Comparison of ENCODE assay signal across 8 cellular contexts in the genomic region with DNA sequence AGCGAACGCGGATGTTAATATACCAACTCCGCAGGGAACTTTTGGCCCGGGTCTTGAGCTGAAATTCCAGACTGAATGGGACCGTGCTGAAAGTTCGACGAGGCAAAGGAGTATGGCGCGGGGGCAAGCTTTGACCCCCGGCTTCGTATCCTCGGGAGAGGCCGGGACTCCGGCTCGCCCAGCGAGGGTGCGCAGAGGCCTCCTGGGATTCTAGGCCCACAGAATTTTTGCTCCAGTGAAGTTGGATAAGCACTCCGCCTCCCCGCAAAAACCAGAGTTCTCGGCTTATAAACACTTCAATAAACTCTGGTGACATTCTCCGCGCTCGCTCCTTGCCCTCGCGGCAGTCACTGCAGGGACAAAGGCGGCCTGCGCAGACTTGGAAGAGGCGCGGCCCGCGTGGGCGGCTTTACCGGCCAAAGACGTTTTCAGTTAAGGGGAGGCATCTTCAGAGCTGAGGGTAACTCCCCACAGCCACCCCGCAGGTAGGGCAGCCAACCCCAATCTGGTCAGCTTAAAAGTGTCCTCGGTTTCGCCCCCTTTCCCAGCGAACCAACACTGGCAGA.
A peak's percentile ranks its signal among the peaks of the same experiment; 100 is the strongest.
DNase-seq lines count a peak whose midpoint lies in the region; ATAC-seq and TF ChIP-seq lines count a peak whose summit lies in the region.

No MANE protein-coding gene starts in this region.

- peaks cover 10 to 18% of the 10 kb centered on the region in 2 donors for H3K36me3 Mint-ChIP-seq in CD14-positive monocyte
- no peaks in the 10 kb centered on the region for H3K36me3 Mint-ChIP-seq in T-cell

- no peaks in the 10 kb centered on the region for H3K27me3 ChIP-seq in osteoblast (ENCODE audit: insufficient read depth, low read length)
- no peaks in the 10 kb centered on the region for H3K27me3 ChIP-seq in PC-3 (ENCODE audit: low read length)

- peaks cover 30% of the 10 kb centered on the region for H3K79me2 ChIP-seq in osteoblast (ENCODE audit: insufficient read depth, low read length)
- H3K79me2 ChIP-seq in PC-3 (ENCODE audit: low read length), result peaks cover 9% of the 10 kb centered on the region

- H3K9ac ChIP-seq in PC-3 (ENCODE audit: low read length), result no peak overlapping the region

- no peaks in the 10 kb centered on the region for H3K9me3 ChIP-seq in osteoblast (ENCODE audit: low read depth, low read length)
- no peaks in the 10 kb centered on the region for H3K9me3 ChIP-seq in PC-3 (ENCODE audit: low read length)

- peak overlapping the region; percentile 29 to 45 for H3K4me3 ChIP-seq in foreskin fibroblast (ENCODE audit: low read depth in 1 of 2, low read length in 2 of 2)
- peak overlapping the region; percentile 64 for H3K4me3 ChIP-seq in osteoblast (ENCODE audit: insufficient read depth, low read length)
- no peak overlapping the region for H3K4me3 ChIP-seq in PC-3 (ENCODE audit: low read length)

- H3K4me1 Mint-ChIP-seq in CD14-positive monocyte, result peaks cover 66% of the 10 kb centered on the region
- H3K4me1 Mint-ChIP-seq in T-cell, result peaks cover 60 to 70% (median 62%) of the 10 kb centered on the region in 3 donors

- H2AFZ ChIP-seq in osteoblast (ENCODE audit: low read length), result no peak overlapping the region
- no peak overlapping the region for H2AFZ ChIP-seq in PC-3 (ENCODE audit: low read length)

- H3K9me3 Mint-ChIP-seq in CD14-positive monocyte, result peaks cover 1 to 14% (median 8%) of the 10 kb centered on the region in 7 donors
- H3K9me3 Mint-ChIP-seq in T-cell, result no peaks in the 10 kb centered on the region

- H3F3A ChIP-seq in PC-3 (ENCODE audit: low read length, unreplicated experiment), result no peaks in the 10 kb centered on the region

- intact Hi-C loops in CD14-positive monocyte (cut with micrococcal nuclease), result loop anchor here (5.0 to 10.0 kb wide), 5 partner anchors 79 to 507 kb away; a partner anchor contains a TSS
- intact Hi-C loops in PC-3 (cut with micrococcal nuclease), result no loop called here

- H3K4me2 ChIP-seq in osteoblast (ENCODE audit: insufficient read depth, low read length) (peak overlapping the region; percentile 63), PC-3 (ENCODE audit: low read length) (no peak overlapping the region)

- H3K36me3 ChIP-seq in osteoblast (ENCODE audit: insufficient read depth, low read length), result no peaks in the 10 kb centered on the region
- no peaks in the 10 kb centered on the region for H3K36me3 ChIP-seq in PC-3 (ENCODE audit: low read depth, low read length)

- ATAC-seq in T-cell (replicated peaks in 1 of 4) (no peak), HG02840 (IDR thresholded peaks at IDR 0.05; ENCODE audit: low FRiP score, unreplicated experiment) (no peak), PC-3 (no peak), left lobe of liver (no peak)

- H3K27me3 Mint-ChIP-seq in CD14-positive monocyte (ENCODE audit: low read depth in 3 of 3), result peaks cover 42 to 51% (median 50%) of the 10 kb centered on the region in 3 donors
- peaks cover 28 to 47% of the 10 kb centered on the region in 2 donors for H3K27me3 Mint-ChIP-seq in T-cell

- H3K4me3 Mint-ChIP-seq in CD14-positive monocyte (peak overlapping the region; percentile 87 to 94), T-cell (peak overlapping the region; percentile 85 to 92 (median 85))

- no peaks in the 10 kb centered on the region for H3K9me2 ChIP-seq in PC-3 (replicated peaks; ENCODE audit: low read length)

- H3K27ac Mint-ChIP-seq in CD14-positive monocyte, result peak overlapping the region; percentile 41 to 98 (median 98)
- H3K27ac Mint-ChIP-seq in T-cell, result peak overlapping the region; percentile 76 to 97

- TF ChIP-seq CTCF in CD14-positive monocyte (IDR thresholded peaks at IDR 0.05) (no peak), foreskin fibroblast (IDR thresholded peaks at IDR 0.05; ENCODE audit: low read depth, low read length) (no peak), osteoblast (IDR thresholded peaks at IDR 0.05; ENCODE audit: extremely low read depth, low read depth, low read length) (no peak), PC-3 (conservative IDR thresholded peaks at IDR 0.05; ENCODE audit: low read depth, low read length) (no peak)

- CTCF ChIA-PET in T-cell (lab: Charles Lee), result interaction anchor here in 1 of 2 donors (3.3 to 6.2 kb wide), 3 partner anchors 45 to 784 kb away, joined by 15 to 68 read pairs (median 34); a partner anchor contains a TSS
- CTCF ChIA-PET in PC-3 (lab: Charles Lee), result no interaction called here

- H3K4me1 ChIP-seq in osteoblast (ENCODE audit: insufficient read depth, low read length), result peaks cover 22% of the 10 kb centered on the region
- peaks cover 21% of the 10 kb centered on the region; the same call in 1 of the 2 replicates for H3K4me1 ChIP-seq in PC-3 (ENCODE audit: insufficient read depth, low read length)

- no peak for DNase-seq in CD14-positive monocyte (ENCODE audit: low spot score)
- no peak for DNase-seq in T-cell
- no peak for DNase-seq in foreskin fibroblast
- DNase-seq in osteoblast (ENCODE audit: insufficient read length, low spot score, missing footprints), result no peak
- DNase-seq in NCI-H187 treated with DMSO at 0.1 percent for 48 hours (lab: John Stamatoyannopoulos, UW), result no peak
- no peak for DNase-seq in PC-3
- DNase-seq in left lobe of liver (ENCODE audit: low spot score), result no peak

- no peaks in the 10 kb centered on the region for H4K20me1 ChIP-seq in osteoblast (ENCODE audit: insufficient read depth, low read length)
- H4K20me1 ChIP-seq in PC-3 (ENCODE audit: low read length), result no peaks in the 10 kb centered on the region

- BruUV-seq in PC-3 (replicated peaks; lab: Mats Ljungman, UMichigan), result no TSS peak

- POLR2A ChIA-PET in T-cell (lab: Charles Lee) (interaction anchor here in 1 of 2 donors (0.8 to 1.2 kb wide), 2 partner anchors 44 to 48 kb away, joined by 3 to 4 read pairs; no protein-coding TSS in a partner anchor), PC-3 (lab: Charles Lee; ENCODE audit: unreplicated experiment) (no interaction called here)

- H3K27ac ChIP-seq in osteoblast (ENCODE audit: low read depth, low read length), result no peak overlapping the region
- H3K27ac ChIP-seq in PC-3 (ENCODE audit: low read length), result no peak overlapping the region
